In genomic region chr21:36446296-36446695, GRCh38 we compare ENCODE assay signal across 19 cellular contexts. TPM values are rescaled to one million over a fixed set of nuclear protein-coding genes. Genes with fewer than 3 reads are reported as not detected.
A peak's percentile ranks its signal among the peaks of the same experiment; 100 is the strongest.
DNase-seq lines count a peak whose midpoint lies in the region; ATAC-seq and TF ChIP-seq lines count a peak whose summit lies in the region.
"Had no signal": no experiment of that assay in that cellular context is flagged by ENCODE, and none has a peak within 500 bp of the region (broad histone marks: within the 10 kb centered on the region; RNA-seq: fewer than 3 reads in every experiment).

No MANE protein-coding gene starts in this region.

- H3K27ac ChIP-seq in heart left ventricle (peak overlapping the region in 1 of 12 donors; percentile 29), left ventricle myocardium inferior (replicated peaks) (no peak overlapping the region)

- no peak for TF ChIP-seq POLR2A in heart left ventricle (IDR thresholded peaks at IDR 0.05)

- peak in 3 of 4 donors; percentile 42 to 45 (median 44) for ATAC-seq in heart left ventricle

- H3K27ac Mint-ChIP-seq in chondrocyte (ENCODE audit: unreplicated experiment) (peak overlapping the region; percentile 52), neural crest cell (ENCODE audit: unreplicated experiment) (peak overlapping the region; percentile 72)
- H3K27ac Mint-ChIP-seq: CD4-positive, alpha-beta T cell had no signal

- DNase-seq in heart left ventricle (no peak), left ventricle myocardium inferior (no peak), chondrocyte (ENCODE audit: low spot score) (no peak), neural crest cell (ENCODE audit: low read depth, low spot score) (no peak), amniotic stem cell (lab: John Stamatoyannopoulos, UW) (no peak), NAMALWA (ENCODE audit: low spot score) (no peak), NCI-H345 treated with DMSO at 0.1 percent for 48 hours (lab: John Stamatoyannopoulos, UW; ENCODE audit: unreplicated experiment) (no peak)
- DNase-seq: BE2C; CD4-positive, alpha-beta T cell; GOT3; NCI-H1105; NCI-H2081; NCI-H2171 treated with DMSO at 0.1 percent for 48 hours; NCI-H510A; NCI-H774; SHP77 treated with DMSO at 0.1 percent for 48 hours had no signal

- 60 to 65% (median 62%) methylated on average over 10 of the region's 10 CpGs for WGBS in heart left ventricle, 4 donors

- H3K4me3 Mint-ChIP-seq in chondrocyte (ENCODE audit: unreplicated experiment) = no peak overlapping the region
- no peak overlapping the region for H3K4me3 Mint-ChIP-seq in neural crest cell
- H3K4me3 Mint-ChIP-seq: CD4-positive, alpha-beta T cell had no signal

- H3K27me3 Mint-ChIP-seq in chondrocyte (ENCODE audit: low read depth) (no peaks in the 10 kb centered on the region), neural crest cell (ENCODE audit: low read depth) (no peaks in the 10 kb centered on the region)

- TF ChIP-seq CTCF in heart left ventricle (IDR thresholded peaks at IDR 0.05) (no peak), left ventricle myocardium inferior (IDR thresholded peaks at IDR 0.05; ENCODE audit: borderline replicate concordance) (no peak), chondrocyte (IDR thresholded peaks at IDR 0.05) (no peak), neural crest cell (conservative IDR thresholded peaks at IDR 0.05) (no peak)

- peak overlapping the region in 1 of 12 donors; percentile 12 for H3K4me3 ChIP-seq in heart left ventricle
- H3K4me3 ChIP-seq in left ventricle myocardium inferior = no peak overlapping the region

- intact Hi-C loops in heart left ventricle (cut with DNase I) = no loop called here
- intact Hi-C loops in left ventricle myocardium inferior (cut with micrococcal nuclease) = no loop called here

- no peaks in the 10 kb centered on the region for H3K27me3 ChIP-seq in heart left ventricle
- no peaks in the 10 kb centered on the region for H3K27me3 ChIP-seq in left ventricle myocardium inferior (ENCODE audit: low read depth)
- H3K27me3 ChIP-seq: BE2C had no signal

- H3K9me3 Mint-ChIP-seq in chondrocyte (ENCODE audit: low read depth) (no peaks in the 10 kb centered on the region), neural crest cell (no peaks in the 10 kb centered on the region)
- H3K9me3 Mint-ChIP-seq: CD4-positive, alpha-beta T cell had no signal

- H3K36me3 Mint-ChIP-seq in chondrocyte (ENCODE audit: low read depth) (peaks cover 6% of the 10 kb centered on the region), neural crest cell (ENCODE audit: low read depth) (no peaks in the 10 kb centered on the region)

- no peaks in the 10 kb centered on the region for H3K4me1 ChIP-seq in heart left ventricle
- no peaks in the 10 kb centered on the region for H3K4me1 ChIP-seq in left ventricle myocardium inferior
- H3K4me1 ChIP-seq: BE2C had no signal

- H3K9me3 ChIP-seq in heart left ventricle (no peaks in the 10 kb centered on the region), left ventricle myocardium inferior (replicated peaks) (no peaks in the 10 kb centered on the region)
- H3K9me3 ChIP-seq: BE2C had no signal

- H3K36me3 ChIP-seq in heart left ventricle = no peaks in the 10 kb centered on the region
- no peaks in the 10 kb centered on the region for H3K36me3 ChIP-seq in left ventricle myocardium inferior
- H3K36me3 ChIP-seq: BE2C had no signal

- peaks cover 18% of the 10 kb centered on the region for H3K4me1 Mint-ChIP-seq in chondrocyte (ENCODE audit: low read depth)
- H3K4me1 Mint-ChIP-seq in neural crest cell = no peaks in the 10 kb centered on the region

RNA-seq across cellular contexts. Expression of gene CLDN14, which starts 33.6 kb away (rescaled TPM):
- total RNA-seq in heart left ventricle (not detected), left ventricle myocardium inferior (not detected), chondrocyte (not detected in 3 replicates), neural crest cell (not detected in 2 replicates)
- polyA plus RNA-seq in heart left ventricle = not detected
- total RNA-seq: A172; CD4-positive, alpha-beta T cell; LHCN-M2; OCI-LY7 had no signal
